Comparison of ENCODE assay signal across 8 cellular contexts in the genomic region with DNA sequence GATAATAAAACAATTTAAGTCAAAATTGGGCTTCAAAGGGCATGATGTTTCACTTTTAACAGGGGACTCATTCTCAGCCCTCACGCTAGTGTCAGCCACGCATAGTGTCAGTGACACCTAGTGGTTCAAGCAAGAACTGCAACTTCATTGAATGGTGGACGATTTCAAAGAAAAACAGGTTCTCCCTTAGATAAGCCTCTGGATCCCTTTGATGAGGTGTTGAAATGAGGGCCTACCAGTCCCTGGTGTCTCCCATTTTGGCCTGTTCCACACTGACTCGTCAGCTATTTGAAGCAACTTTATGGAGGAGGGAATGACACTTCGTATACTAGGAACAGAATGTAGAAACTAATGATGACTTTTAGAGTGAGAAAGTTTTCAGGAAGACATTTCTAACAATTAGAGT. TPM values are rescaled to one million over a fixed set of nuclear protein-coding genes. Genes with fewer than 3 reads are reported as not detected.
DNase-seq lines count a peak whose midpoint lies in the region; TF ChIP-seq lines count a peak whose summit lies in the region.

No MANE protein-coding gene starts in this region.

- intact Hi-C loops in transverse colon (cut with DNase I; ENCODE audit: low total_unique reads) = loop anchor here (10.0 kb wide), 2 partner anchors 301 to 331 kb away; no protein-coding TSS in a partner anchor

- H3K27ac ChIP-seq in transverse colon = no peak overlapping the region

- no peaks in the 10 kb centered on the region for H3K9me3 ChIP-seq in transverse colon

- TF ChIP-seq CTCF in transverse colon (IDR thresholded peaks at IDR 0.05) = peak; percentile 54 to 94 (median 82)

- H3K4me1 ChIP-seq in transverse colon = peaks cover 0 to 18% (median 8%) of the 10 kb centered on the region in 4 donors

- TF ChIP-seq EP300 in transverse colon (IDR thresholded peaks at IDR 0.05; ENCODE audit: low read depth) = no peak

- no peaks in the 10 kb centered on the region for H3K27me3 ChIP-seq in transverse colon

- DNase-seq in activated T-cell treated with anti-CD3 and anti-CD28 coated beads for 1 hour (ENCODE audit: low read depth) (peak; percentile 14), T-helper 9 cell (peak; percentile 5), dermis microvascular lymphatic vessel endothelial cell (ENCODE audit: low read depth in 2 of 2) (peak; percentile 12 to 30), lung microvascular endothelial cell (ENCODE audit: low read depth in 2 of 2) (peak; percentile 54 to 56), transverse colon (no peak), NK-92 (lab: John Stamatoyannopoulos, UW; ENCODE audit: unreplicated experiment) (no peak)
- DNase-seq in activated T-cell treated with anti-CD3 and anti-CD28 coated beads, Interleukin-2, amount 50 U/mL, for 1 hour = no peak
- peak; percentile 53 for DNase-seq in Jurkat, Clone E6-1 (ENCODE audit: low read depth, low spot score)

- in situ Hi-C loops in transverse colon (cut with MboI; ENCODE audit: low pct_ligation_motif_present in 1 of 4, low pct_unique_long_range_greater_than_20kb in 1 of 4, low sequenced_read_pairs in 3 of 4) = loop anchor here (10.0 to 25.0 kb wide), 5 partner anchors 121 to 409 kb away; a partner anchor contains a TSS

- no peak for TF ChIP-seq POLR2A in transverse colon (IDR thresholded peaks at IDR 0.05)

- no peaks in the 10 kb centered on the region for H3K36me3 ChIP-seq in transverse colon

- WGBS in transverse colon (ENCODE audit: low coverage in 1 of 2), 2 donors = 0 to 17% methylated on average over 4 to 5 of the region's 5 CpGs

- H3K4me3 ChIP-seq in Jurkat, Clone E6-1 (ENCODE audit: low read length) = no peak overlapping the region
- H3K4me3 ChIP-seq in transverse colon = no peak overlapping the region

RNA-seq across cellular contexts. Expression of a gene that starts 56.2 kb away (rescaled TPM):
- not detected for polyA plus RNA-seq in Jurkat, Clone E6-1 (2012; ENCODE audit: insufficient read depth, insufficient read length)
- total RNA-seq in dermis microvascular lymphatic vessel endothelial cell (not detected in 2 replicates), lung microvascular endothelial cell (not detected in 2 replicates), transverse colon (10 to 100 TPM in 1 of 4 donors, 1 to 10 TPM in 2, under 1 TPM in 1; 0.20 to 28.7 (median 1.2) TPM)

Comparison
In these comparisons a context has a peak if more than half of its experiments do, and no peak if none do; other contexts are left out.
1. DNase-seq: peak in activated T-cell treated with anti-CD3 and anti-CD28 coated beads for 1 hour (single experiment), Jurkat, Clone E6-1 (single experiment), T-helper 9 cell (single experiment), dermis microvascular lymphatic vessel endothelial cell (2 of 2) and lung microvascular endothelial cell (2 of 2); none in activated T-cell treated with anti-CD3 and anti-CD28 coated beads, Interleukin-2, amount 50 U/mL, for 1 hour (single experiment), transverse colon (single experiment) and NK-92 (single experiment).